In genomic region chr11:108906826-108907225, GRCh38 we compare ENCODE assay signal across 1 cellular context.
TF ChIP-seq lines count a peak whose summit lies in the region.

No MANE protein-coding gene starts in this region.

TF ChIP-seq in IMR-90, 13 proteins besides CTCF, POLR2A, EP300 and RAD21 (continued from another document):
- TF ChIP-seq, protein P1, sequence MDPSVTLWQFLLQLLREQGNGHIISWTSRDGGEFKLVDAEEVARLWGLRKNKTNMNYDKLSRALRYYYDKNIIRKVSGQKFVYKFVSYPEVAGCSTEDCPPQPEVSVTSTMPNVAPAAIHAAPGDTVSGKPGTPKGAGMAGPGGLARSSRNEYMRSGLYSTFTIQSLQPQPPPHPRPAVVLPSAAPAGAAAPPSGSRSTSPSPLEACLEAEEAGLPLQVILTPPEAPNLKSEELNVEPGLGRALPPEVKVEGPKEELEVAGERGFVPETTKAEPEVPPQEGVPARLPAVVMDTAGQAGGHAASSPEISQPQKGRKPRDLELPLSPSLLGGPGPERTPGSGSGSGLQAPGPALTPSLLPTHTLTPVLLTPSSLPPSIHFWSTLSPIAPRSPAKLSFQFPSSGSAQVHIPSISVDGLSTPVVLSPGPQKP (IDR thresholded peaks at IDR 0.05; ENCODE audit: borderline replicate concordance, low read depth, low read length) = no peak
- no peak for TF ChIP-seq RFX5 (IDR thresholded peaks at IDR 0.05; ENCODE audit: low read depth, low read length)
- no peak for TF ChIP-seq BHLHE40 (IDR thresholded peaks at IDR 0.05; ENCODE audit: low read depth, low read length)
- no peak for TF ChIP-seq MAZ (IDR thresholded peaks at IDR 0.05; ENCODE audit: borderline replicate concordance, low read depth, low read length)
- no peak for TF ChIP-seq CHD1 (IDR thresholded peaks at IDR 0.05; ENCODE audit: low read depth, low read length)
- TF ChIP-seq SMC3 (IDR thresholded peaks at IDR 0.05; ENCODE audit: low read depth, low read length) = no peak
